ENCODE assay signal across 8 cellular contexts in genomic region chr1:25148673-25149300, GRCh38.
DNase-seq lines count a peak whose midpoint lies in the region; ATAC-seq and TF ChIP-seq lines count a peak whose summit lies in the region.

No MANE protein-coding gene starts in this region.

- DNase-seq in GDM1 (lab: John Stamatoyannopoulos, UW) (peak; percentile 54), lower lobe of right lung (no peak), DMS 273 (lab: John Stamatoyannopoulos, UW; ENCODE audit: unreplicated experiment) (no peak), amygdala (lab: John Stamatoyannopoulos, UW) (no peak), NCI-H2227 treated with DMSO at 0.1 percent for 48 hours (lab: John Stamatoyannopoulos, UW) (no peak)
- peak; percentile 19 for DNase-seq in activated gamma-delta T cell treated with anti-CD3 and anti-CD28 coated beads, Interleukin-2, amount 50 U/mL, for 16 hours (ENCODE audit: low read depth)

- H3K4me1 ChIP-seq in lower lobe of right lung: no peaks in the 10 kb centered on the region

- intact Hi-C loops in lower lobe of right lung (cut with DNase I): no loop called here

- ATAC-seq in lower lobe of right lung (no peak), HG03460 (IDR thresholded peaks at IDR 0.05; ENCODE audit: unreplicated experiment) (no peak)

- TF ChIP-seq CTCF in LNCAP (IDR thresholded peaks at IDR 0.05) (peak; percentile 20; the same call in 1 of the 2 replicates), lower lobe of right lung (IDR thresholded peaks at IDR 0.05) (peak; percentile 28)

- H3K27me3 ChIP-seq in lower lobe of right lung (ENCODE audit: low read depth): peaks cover 21% of the 10 kb centered on the region

- no peaks in the 10 kb centered on the region for H3K9me3 ChIP-seq in lower lobe of right lung

- H3K4me3 ChIP-seq in lower lobe of right lung: no peak overlapping the region

- H3K36me3 ChIP-seq in lower lobe of right lung: no peaks in the 10 kb centered on the region

- H3K27ac ChIP-seq in lower lobe of right lung: no peak overlapping the region

Comparison
In these comparisons a context has a peak if more than half of its experiments do, and no peak if none do; other contexts are left out.
1. DNase-seq: peak in GDM1 (single experiment) and activated gamma-delta T cell treated with anti-CD3 and anti-CD28 coated beads, Interleukin-2, amount 50 U/mL, for 16 hours (single experiment); none in lower lobe of right lung (single experiment), DMS 273 (single experiment), amygdala (0 of 56) and NCI-H2227 treated with DMSO at 0.1 percent for 48 hours (single experiment).